In the genomic region with DNA sequence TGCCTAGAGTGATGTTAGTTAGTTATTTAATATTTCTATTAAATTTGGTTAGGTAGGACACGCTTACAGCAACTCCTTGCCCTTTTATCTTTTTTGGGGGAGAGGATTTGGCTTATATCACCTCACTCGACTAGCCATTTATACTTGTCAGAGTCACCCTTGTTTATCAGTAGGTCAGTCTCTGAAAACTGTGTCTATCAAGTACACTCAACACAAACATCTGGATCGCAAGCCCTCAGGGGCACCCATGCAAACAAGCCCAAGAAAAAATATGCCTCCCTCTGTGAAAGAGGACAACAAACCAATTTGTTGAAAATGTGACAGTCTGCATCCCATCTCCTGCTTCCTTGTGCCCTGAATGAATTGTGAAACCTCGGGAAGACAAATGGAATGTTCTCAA, we compare ENCODE assay signal across 18 cellular contexts.
"Had no signal": no experiment of that assay in that cellular context is flagged by ENCODE, and none has a peak within 500 bp of the region (broad histone marks: within the 10 kb centered on the region; RNA-seq: fewer than 3 reads in every experiment).

No MANE protein-coding gene starts in this region.

- H3K79me2 ChIP-seq: parathyroid adenoma had no signal

- H3K9me3 ChIP-seq: prostate gland, right lobe of liver, tibial artery, upper lobe of left lung, uterus had no signal

- H3K27me3 ChIP-seq: neural progenitor cell, right lobe of liver, tibial artery, upper lobe of left lung, uterus had no signal

- ATAC-seq: esophagus mucosa; natural killer cell; right lobe of liver; stimulated activated effector memory CD8-positive, alpha-beta T cell treated with anti-CD3 and anti-CD28 coated beads, Interleukin-12 subunit alpha, Interleukin-12 subunit beta, amount 100 ng/mL, for 72 hours; stimulated activated naive CD8-positive, alpha-beta T cell treated with anti-CD3 and anti-CD28 coated beads, Interleukin-15, Interleukin-2, amounts not matched to agents 100 U/mL and 50 U/mL, for 24 hours had no signal

- H3K4me3 ChIP-seq: coronary artery, neural progenitor cell, prostate gland, right lobe of liver, tibial artery, upper lobe of left lung, uterus had no signal

- DNase-seq: effector CD4-positive, alpha-beta T cell; islet precursor cell; mammary epithelial cell; natural killer cell; nucleus accumbens; right lobe of liver; stimulated activated CD4-positive, alpha-beta T cell treated with anti-CD3 and anti-CD28 coated beads, Interleukin-4, amount 100 ng/mL, for 1 hour; stimulated activated CD8-positive, alpha-beta memory T cell treated with anti-CD3 and anti-CD28 coated beads, Interleukin-4, amount 100 ng/mL, for 48 hours; stimulated activated naive CD8-positive, alpha-beta T cell treated with anti-CD3 and anti-CD28 coated beads, Interleukin-15, Interleukin-2, amounts not matched to agents 100 U/mL and 50 U/mL, for 24 hours; tibial artery; upper lobe of left lung; uterus had no signal

- H3K4me1 ChIP-seq: neural progenitor cell, parathyroid adenoma, prostate gland, right lobe of liver, tibial artery, upper lobe of left lung, uterus had no signal

- H3K27ac ChIP-seq: coronary artery, neural progenitor cell, parathyroid adenoma, prostate gland, right lobe of liver, tibial artery, upper lobe of left lung, uterus had no signal

- H3K4me2 ChIP-seq: neural progenitor cell had no signal

- H3K36me3 ChIP-seq: neural progenitor cell, prostate gland, right lobe of liver, tibial artery, upper lobe of left lung, uterus had no signal

- H3K9ac ChIP-seq: neural progenitor cell, parathyroid adenoma had no signal
